12 cellular contexts compared by ENCODE assay signal in genomic region chr9:92726971-92727715, GRCh38. TPM values are rescaled to one million over a fixed set of nuclear protein-coding genes. Genes with fewer than 3 reads are reported as not detected.
A peak's percentile ranks its signal among the peaks of the same experiment; 100 is the strongest.
DNase-seq lines count a peak whose midpoint lies in the region; ATAC-seq, FAIRE-seq and TF ChIP-seq lines count a peak whose summit lies in the region.
"Had no signal": no experiment of that assay in that cellular context is flagged by ENCODE, and none has a peak within 500 bp of the region (broad histone marks: within the 10 kb centered on the region; RNA-seq: fewer than 3 reads in every experiment).

No MANE protein-coding gene starts in this region.

- H3K27ac ChIP-seq in endothelial cell of umbilical vein (ENCODE audit: insufficient read depth, low read depth, low read length) (peak overlapping the region; percentile 58), neutrophil (peak overlapping the region; percentile 10)

- ATAC-seq in GM21367 (IDR thresholded peaks at IDR 0.05; ENCODE audit: unreplicated experiment), result no peak

- H3K4me3 ChIP-seq in endothelial cell of umbilical vein (replicated peaks in 1 of 3; ENCODE audit: insufficient read depth in 1 of 3, low read depth in 1 of 3, low read length in 3 of 3) (no peak overlapping the region), neutrophil (ENCODE audit: low read depth in 1 of 2, low read length in 1 of 2) (no peak overlapping the region)

- H3K79me2 ChIP-seq in endothelial cell of umbilical vein (ENCODE audit: control insufficient read depth, insufficient read depth, low read length), result peaks cover 56% of the 10 kb centered on the region

- BruUV-seq in endothelial cell of umbilical vein (replicated peaks; lab: Mats Ljungman, UMichigan), result no TSS peak

- intact Hi-C loops in endothelial cell of umbilical vein (cut with micrococcal nuclease), result loop anchor here (1.0 kb wide), 3 partner anchors 8 to 38 kb away; no protein-coding TSS in a partner anchor

- H2AFZ ChIP-seq in endothelial cell of umbilical vein (ENCODE audit: low read depth, low read length), result no peak overlapping the region

- H3K27me3 ChIP-seq in endothelial cell of umbilical vein (ENCODE audit: control insufficient read depth in 2 of 2, insufficient read depth in 2 of 2, low read length in 2 of 2) (no peaks in the 10 kb centered on the region), neutrophil (no peaks in the 10 kb centered on the region)

- peaks cover 0 to 12% of the 10 kb centered on the region in 2 experiments for H3K36me3 ChIP-seq in endothelial cell of umbilical vein (ENCODE audit: control insufficient read depth in 2 of 2, extremely low read depth in 1 of 2, insufficient read depth in 2 of 2, low read length in 2 of 2)
- H3K36me3 ChIP-seq in neutrophil, result peaks cover 66% of the 10 kb centered on the region

- in situ Hi-C loops in KBM-7 (cut with MboI; ENCODE audit: low pct_unique_long_range_greater_than_20kb, low sequenced_read_pairs), result no loop called here

- CTCF ChIA-PET in endothelial cell of umbilical vein (lab: Charles Lee), result interaction anchor here (0.8 to 4.2 kb wide), 6 partner anchors 10 to 63 kb away, joined by 4 to 32 read pairs (median 6); no protein-coding TSS in a partner anchor

- TF ChIP-seq CTCF in endothelial cell of umbilical vein (IDR thresholded peaks at IDR 0.05; ENCODE audit: extremely low read depth in 1 of 2, insufficient read depth in 1 of 2, low read depth in 1 of 2, low read length in 2 of 2) (no peak), neutrophil (IDR thresholded peaks at IDR 0.05) (no peak), GM10266 (IDR thresholded peaks at IDR 0.05; ENCODE audit: control insufficient read depth, insufficient read depth, low read depth, missing control alignments) (no peak)

- H3K9me3 ChIP-seq in endothelial cell of umbilical vein (replicated peaks; ENCODE audit: control insufficient read depth, insufficient read depth, low read length), result no peaks in the 10 kb centered on the region
- H3K9me3 ChIP-seq in neutrophil, result no peaks in the 10 kb centered on the region

- H3K9me1 ChIP-seq in endothelial cell of umbilical vein (replicated peaks; ENCODE audit: control insufficient read depth, extremely low read depth, insufficient read depth, low read length), result no peaks in the 10 kb centered on the region

- dilution Hi-C loops in endothelial cell of umbilical vein (cut with MboI; ENCODE audit: extremely low pct_ligation_motif_present, low sequenced_read_pairs), result no loop called here

- no peak overlapping the region for H3K4me2 ChIP-seq in endothelial cell of umbilical vein (ENCODE audit: insufficient read depth, low read length)

- H3K4me1 ChIP-seq in endothelial cell of umbilical vein (ENCODE audit: control insufficient read depth, extremely low read depth, insufficient read depth, low read length) (peaks cover 11% of the 10 kb centered on the region), neutrophil (ENCODE audit: control insufficient read depth in 1 of 2, insufficient read depth in 1 of 2, low read depth in 1 of 2, low read length in 1 of 2) (peaks cover 16 to 23% of the 10 kb centered on the region in 2 experiments)

- no peaks in the 10 kb centered on the region for H4K20me1 ChIP-seq in endothelial cell of umbilical vein (replicated peaks; ENCODE audit: control insufficient read depth, extremely low read depth, insufficient read depth, low read length)

- FAIRE-seq in endothelial cell of umbilical vein (lab: Jason Lieb, UNC), result peak; percentile 97
- FAIRE-seq: GM19239 had no signal

- DNase-seq in ELF-1 (ENCODE audit: low read depth, low spot score), result peak; percentile 96
- peak; percentile 97 for DNase-seq in NCI-H82 (lab: John Stamatoyannopoulos, UW)
- peak; percentile 62 for DNase-seq in endothelial cell of umbilical vein (ENCODE audit: low read depth, low spot score)
- no peak for DNase-seq in NCI-H1436 (lab: John Stamatoyannopoulos, UW)
- no peak for DNase-seq in GM10266 (ENCODE audit: extremely low spot score)
- DNase-seq in KBM-7, result no peak
- DNase-seq: activated naive CD4-positive, alpha-beta T cell treated with anti-CD3 and anti-CD28 coated beads, Interleukin-2, amount 50 U/mL, for 16 hours; erythroblast; NCI-H526 had no signal

- TF ChIP-seq POLR2A in endothelial cell of umbilical vein (IDR thresholded peaks at IDR 0.05; ENCODE audit: low read depth, low read length), result no peak

- H3K9ac ChIP-seq in endothelial cell of umbilical vein (replicated peaks; ENCODE audit: extremely low read depth, insufficient read depth, low read length), result no peak overlapping the region

- POLR2A ChIA-PET in endothelial cell of umbilical vein (lab: Charles Lee), result no interaction called here

TF ChIP-seq in endothelial cell of umbilical vein, 7 proteins besides CTCF, POLR2A, EP300 and RAD21:
- TF ChIP-seq EZH2 (IDR thresholded peaks at IDR 0.05; ENCODE audit: borderline replicate concordance, low read depth, low read length, severe bottlenecking), result no peak
- TF ChIP-seq MYC (IDR thresholded peaks at IDR 0.05; ENCODE audit: low read depth, low read length), result no peak
- peak; percentile 41 for TF ChIP-seq JUN (IDR thresholded peaks at IDR 0.05; ENCODE audit: borderline replicate concordance, insufficient read depth, insufficient read length, low read depth)

RNA-seq across cellular contexts. Expression of gene BICD2, which starts 37.5 kb away (rescaled TPM):
- total RNA-seq in endothelial cell of umbilical vein, result 37.9 and 39.3 TPM in 2 replicates
- polyA plus RNA-seq in endothelial cell of umbilical vein, result 10.7 and 14.3 TPM in 2 replicates
- polyA plus RNA-seq in endothelial cell of umbilical vein (2011; cell fraction: cytosol; rRNA removed), result 14.3 and 15.3 TPM in 2 replicates
- polyA plus RNA-seq in endothelial cell of umbilical vein (2011; cell fraction: nucleus; rRNA removed), result 14.5 and 15.9 TPM in 2 replicates
- polyA plus RNA-seq in endothelial cell of umbilical vein (2012), result 27.3 and 29.9 TPM in 2 replicates
- 15.9 and 18.7 TPM in 2 replicates for polyA minus RNA-seq in endothelial cell of umbilical vein
- 7.6 TPM for polyA minus RNA-seq in endothelial cell of umbilical vein (2011; cell fraction: cytosol; rRNA and poly(A)+ RNA removed)
- 8.5 and 9.8 TPM in 2 replicates for polyA minus RNA-seq in endothelial cell of umbilical vein (2011; cell fraction: nucleus; rRNA and poly(A)+ RNA removed)

RNA-seq across cellular contexts. Expression of gene IPPK, which starts 57.2 kb away (rescaled TPM):
- total RNA-seq in endothelial cell of umbilical vein, result 12.5 and 14.0 TPM in 2 replicates
- 26.6 and 28.0 TPM in 2 replicates for polyA plus RNA-seq in endothelial cell of umbilical vein
- polyA plus RNA-seq in endothelial cell of umbilical vein (2011; cell fraction: cytosol; rRNA removed), result 21.6 and 26.3 TPM in 2 replicates
- 58.5 and 61.1 TPM in 2 replicates for polyA plus RNA-seq in endothelial cell of umbilical vein (2011; cell fraction: nucleus; rRNA removed)
- polyA plus RNA-seq in endothelial cell of umbilical vein (2012), result 17.4 and 20.9 TPM in 2 replicates
- 50.1 and 70.1 TPM in 2 replicates for polyA minus RNA-seq in endothelial cell of umbilical vein
- 10.3 TPM for polyA minus RNA-seq in endothelial cell of umbilical vein (2011; cell fraction: cytosol; rRNA and poly(A)+ RNA removed)
- polyA minus RNA-seq in endothelial cell of umbilical vein (2011; cell fraction: nucleus; rRNA and poly(A)+ RNA removed), result 15.4 and 26.9 TPM in 2 replicates

Comparison
In these comparisons a context has a peak if more than half of its experiments do, and no peak if none do; other contexts are left out.
1. DNase-seq: peak in ELF-1 (single experiment), NCI-H82 (single experiment) and endothelial cell of umbilical vein (single experiment); none in NCI-H1436 (single experiment), GM10266 (single experiment) and KBM-7 (single experiment).